ENCODE assay signal across 8 cellular contexts in genomic region chr11:122656631-122657101, GRCh38. TPM values are rescaled to one million over a fixed set of nuclear protein-coding genes. Genes with fewer than 3 reads are reported as not detected.
DNase-seq lines count a peak whose midpoint lies in the region; ATAC-seq and TF ChIP-seq lines count a peak whose summit lies in the region.

No MANE protein-coding gene starts in this region.

- H3K9ac ChIP-seq in duodenal mucosa (ENCODE audit: low read depth in 1 of 2, low read length in 2 of 2), result peak overlapping the region; percentile 54 to 70

- H3K4me3 ChIP-seq in WI38 (ENCODE audit: low read depth, low read length) (peak overlapping the region; percentile 75), duodenal mucosa (ENCODE audit: low read depth in 1 of 2, low read length in 2 of 2) (peak overlapping the region; percentile 80 to 81), lung (peak overlapping the region; percentile 74)

- no peaks in the 10 kb centered on the region for H3K27me3 Mint-ChIP-seq in HFFc6 (ENCODE audit: insufficient read depth)

- WGBS in lung, 2 donors, result 1 to 2% methylated on average over 21 to 25 of the region's 25 CpGs

- H3K27ac ChIP-seq in duodenal mucosa (ENCODE audit: low read depth, low read length) (peak overlapping the region; percentile 82), lung (ENCODE audit: low read depth in 1 of 2, low read length in 1 of 2) (peak overlapping the region in 1 of 2 donors; percentile 94)

- H3K9me3 ChIP-seq in duodenal mucosa (ENCODE audit: control insufficient read depth in 1 of 2, low read length in 2 of 2) (no peaks in the 10 kb centered on the region), lung (ENCODE audit: control insufficient read depth in 2 of 2, insufficient read depth in 1 of 2, low read length in 1 of 2) (no peaks in the 10 kb centered on the region)

- no peaks in the 10 kb centered on the region for H3K27me3 ChIP-seq in duodenal mucosa (ENCODE audit: control insufficient read depth in 1 of 2, insufficient read depth in 2 of 2, low read length in 2 of 2)
- no peaks in the 10 kb centered on the region for H3K27me3 ChIP-seq in lung (ENCODE audit: control insufficient read depth, insufficient read depth)

- DNase-seq in AG20443 (ENCODE audit: low spot score), result peak; percentile 40
- peak; percentile 24 for DNase-seq in HFFc6
- DNase-seq in lung (ENCODE audit: low spot score), result no peak
- DNase-seq in stimulated activated CD4-positive, alpha-beta T cell treated with anti-CD3 and anti-CD28 coated beads, TNF-alpha, amount 100 ng/mL, for 48 hours (ENCODE audit: low read depth in 3 of 3), result peak in 2 of 3 donors; percentile 25 to 33

- ATAC-seq in lung (ENCODE audit: insufficient read depth, low FRiP score) (peak; percentile 4), GM21381 (IDR thresholded peaks at IDR 0.05; ENCODE audit: unreplicated experiment) (no peak), HG03095 (IDR thresholded peaks at IDR 0.05; ENCODE audit: unreplicated experiment) (no peak)

- peak overlapping the region; percentile 99 for H3K4me3 Mint-ChIP-seq in HFFc6

- H3K36me3 ChIP-seq in duodenal mucosa (ENCODE audit: control insufficient read depth in 1 of 2, insufficient read depth in 2 of 2, low read length in 2 of 2) (no peaks in the 10 kb centered on the region), lung (ENCODE audit: control insufficient read depth in 2 of 2, insufficient read depth in 2 of 2, low read length in 2 of 2) (no peaks in the 10 kb centered on the region)

- peaks cover 4% of the 10 kb centered on the region; the same call in 1 of the 2 replicates for H3K9me3 Mint-ChIP-seq in HFFc6

- H3K4me1 Mint-ChIP-seq in HFFc6 (ENCODE audit: low read depth), result peaks cover 66% of the 10 kb centered on the region

- H3K36me3 Mint-ChIP-seq in HFFc6 (ENCODE audit: low read depth), result peaks cover 9% of the 10 kb centered on the region

- TF ChIP-seq CTCF in HFFc6 (IDR thresholded peaks at IDR 0.05), result peak; percentile 24
- no peak for TF ChIP-seq CTCF in WI38 (IDR thresholded peaks at IDR 0.05; ENCODE audit: low read depth, low read length)
- no peak for TF ChIP-seq CTCF in lung (IDR thresholded peaks at IDR 0.05; ENCODE audit: control extremely low read depth, extremely low read depth)

- H3K27ac Mint-ChIP-seq in HFFc6, result peak overlapping the region; percentile 89

- peaks cover 4 to 18% of the 10 kb centered on the region in 2 donors for H3K4me1 ChIP-seq in duodenal mucosa (ENCODE audit: control insufficient read depth in 1 of 2, insufficient read depth in 2 of 2, low read length in 2 of 2)
- peaks cover 0 to 9% of the 10 kb centered on the region in 2 donors for H3K4me1 ChIP-seq in lung (ENCODE audit: control insufficient read depth in 2 of 2, insufficient read depth in 2 of 2, low read length in 2 of 2)

RNA-seq across cellular contexts. Expression of gene UBASH3B, which starts 1.1 kb away (rescaled TPM):
- total RNA-seq in HFFc6 (2021; fragmentation: NEBNext Ultra II Directional; extraction: Animal tissue kit (Norgen Biotek cat#: 25700)), result 10 to 100 TPM; 44.6 to 60.4 (median 52.9) TPM
- 10 to 100 TPM in 1 of 2 donors, 1 to 10 TPM in 1; 9.6 to 51.2 TPM for total RNA-seq in lung
- polyA plus RNA-seq in lung, result 10 to 100 TPM in 1 of 2 donors, 1 to 10 TPM in 1; 5.8 to 15.1 TPM
